Comparison of ENCODE assay signal across 17 cellular contexts in the genomic region with DNA sequence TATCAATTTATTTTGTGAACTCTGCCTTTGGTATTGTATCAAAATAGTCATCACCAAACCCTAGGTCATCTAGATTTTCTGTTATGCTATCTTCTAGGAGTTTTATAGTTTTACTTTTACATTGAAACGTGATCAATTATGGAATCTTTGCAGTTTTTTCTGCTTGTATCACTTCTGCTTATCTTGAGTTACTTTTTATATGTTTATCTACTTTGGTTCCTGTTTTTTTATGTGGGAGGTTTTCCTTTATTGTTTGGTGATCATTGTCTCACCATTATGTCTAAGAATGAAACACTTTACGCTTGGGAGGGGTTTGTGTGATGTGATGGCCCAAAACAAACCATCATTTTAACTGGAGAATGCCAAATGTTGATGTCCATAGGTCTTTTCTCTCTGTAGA.
"Had no signal": no experiment of that assay in that cellular context is flagged by ENCODE, and none has a peak within 500 bp of the region (broad histone marks: within the 10 kb centered on the region; RNA-seq: fewer than 3 reads in every experiment).

No MANE protein-coding gene starts in this region.

- H3K4me1 ChIP-seq: ascending aorta, esophagus muscularis mucosa, stomach, uterus had no signal

- H3K27me3 ChIP-seq: ascending aorta, dorsolateral prefrontal cortex, esophagus muscularis mucosa, stomach, uterus had no signal

- H3K9me3 ChIP-seq: ascending aorta, esophagus muscularis mucosa, stomach, uterus had no signal

- H3K36me3 ChIP-seq: ascending aorta, esophagus muscularis mucosa, stomach, uterus, WERI-Rb-1 had no signal

- H3K27ac ChIP-seq: ascending aorta, dorsolateral prefrontal cortex, esophagus muscularis mucosa, stomach, uterus, WERI-Rb-1 had no signal

- H3K4me3 Mint-ChIP-seq: activated CD8-positive, alpha-beta T cell treated with anti-CD3 and anti-CD28 coated beads for 36 hours; activated T-cell treated with anti-CD3 and anti-CD28 coated beads, Interleukin-2, amount 50 U/mL, for 72 hours; naive thymus-derived CD4-positive, alpha-beta T cell had no signal

- H3K4me3 ChIP-seq: ascending aorta, dorsolateral prefrontal cortex, esophagus muscularis mucosa, lung, stomach, uterus had no signal

- H3K27ac Mint-ChIP-seq: activated CD8-positive, alpha-beta T cell treated with anti-CD3 and anti-CD28 coated beads for 36 hours; activated T-cell treated with anti-CD3 and anti-CD28 coated beads, Interleukin-2, amount 50 U/mL, for 72 hours; naive thymus-derived CD4-positive, alpha-beta T cell had no signal

- ATAC-seq: activated CD8-positive, alpha-beta T cell treated with anti-CD3 and anti-CD28 coated beads for 36 hours; activated T-cell treated with anti-CD3 and anti-CD28 coated beads, Interleukin-2, amount 50 U/mL, for 72 hours; left cardiac atrium; naive thymus-derived CD4-positive, alpha-beta T cell had no signal

- H3K36me3 Mint-ChIP-seq: naive thymus-derived CD4-positive, alpha-beta T cell had no signal

- H3K27me3 Mint-ChIP-seq: activated CD8-positive, alpha-beta T cell treated with anti-CD3 and anti-CD28 coated beads for 36 hours; naive thymus-derived CD4-positive, alpha-beta T cell had no signal

- DNase-seq: activated CD4-positive, alpha-beta T cell treated with anti-CD3 and anti-CD28 coated beads for 4 hours; activated CD8-positive, alpha-beta memory T cell treated with anti-CD3 and anti-CD28 coated beads, Interleukin-2, amount 50 U/mL, for 4 hours; activated CD8-positive, alpha-beta T cell treated with anti-CD3 and anti-CD28 coated beads for 36 hours; activated naive CD4-positive, alpha-beta T cell; activated T-cell treated with anti-CD3 and anti-CD28 coated beads, Interleukin-2, amount 50 U/mL, for 72 hours; dorsolateral prefrontal cortex; left cardiac atrium; naive thymus-derived CD4-positive, alpha-beta T cell; posterior cingulate gyrus; stimulated activated CD4-positive, alpha-beta T cell treated with anti-CD3 and anti-CD28 coated beads, Interleukin-15, amount 100 ng/mL, for 24 hours; stimulated activated CD4-positive, alpha-beta T cell treated with anti-CD3 and anti-CD28 coated beads, Interleukin-4, amount 100 ng/mL, for 4 hours; stomach; uterus; WERI-Rb-1 had no signal
